In genomic region chr2:4930704-4931103, GRCh38 we compare ENCODE assay signal across 21 cellular contexts.
A peak's percentile ranks its signal among the peaks of the same experiment; 100 is the strongest.
DNase-seq lines count a peak whose midpoint lies in the region; ATAC-seq and TF ChIP-seq lines count a peak whose summit lies in the region.
"Had no signal": no experiment of that assay in that cellular context is flagged by ENCODE, and none has a peak within 500 bp of the region (broad histone marks: within the 10 kb centered on the region; RNA-seq: fewer than 3 reads in every experiment).

No MANE protein-coding gene starts in this region.

- H3K9me3 Mint-ChIP-seq in glutamatergic neuron (ENCODE audit: unreplicated experiment), result peaks cover 10% of the 10 kb centered on the region

- H3K4me3 Mint-ChIP-seq in glutamatergic neuron (ENCODE audit: unreplicated experiment), result peak overlapping the region; percentile 68
- H3K4me3 Mint-ChIP-seq: CD4-positive, CD25-positive, alpha-beta regulatory T cell; GM23338 had no signal

- DNase-seq in DMS 273 (lab: John Stamatoyannopoulos, UW; ENCODE audit: unreplicated experiment), result peak; percentile 4
- DNase-seq in DMS 273 treated with DMSO at 0.1 percent for 48 hours (lab: John Stamatoyannopoulos, UW), result no peak
- peak; percentile 27 for DNase-seq in NCI-H146 treated with DMSO at 0.1 percent for 48 hours (lab: John Stamatoyannopoulos, UW; ENCODE audit: unreplicated experiment)
- peak; percentile 42 for DNase-seq in NCI-H524 treated with DMSO at 0.1 percent for 48 hours (lab: John Stamatoyannopoulos, UW)
- peak; percentile 75 for DNase-seq in glutamatergic neuron
- DNase-seq in OCI-M1 (lab: John Stamatoyannopoulos, UW), result no peak
- DNase-seq in activated effector memory CD4-positive, alpha-beta T cell treated with Interleukin-2 at 50 U/mL for 16 hours, result no peak
- DNase-seq: CD4-positive, CD25-positive, alpha-beta regulatory T cell; COR-L47; EL; HCEC 1CT; Kasumi-1; MG63; NCI-H1092; NCI-H187 treated with DMSO at 0.1 percent for 48 hours; NK-92 treated with Interleukin-12 subunit alpha and Interleukin-12 subunit beta, amount 100 ng/mL, for 24 hours; Right ventricle myocardium superior; T-helper 1 cell had no signal

- no peaks in the 10 kb centered on the region for H3K36me3 Mint-ChIP-seq in glutamatergic neuron (ENCODE audit: unreplicated experiment)
- H3K36me3 Mint-ChIP-seq: CD4-positive, CD25-positive, alpha-beta regulatory T cell had no signal

- ATAC-seq in HG03457 (IDR thresholded peaks at IDR 0.05; ENCODE audit: unreplicated experiment), result no peak
- ATAC-seq: GM12878, GM23338 had no signal

- H3K27me3 Mint-ChIP-seq in glutamatergic neuron (ENCODE audit: unreplicated experiment), result peaks cover 9% of the 10 kb centered on the region
- H3K27me3 Mint-ChIP-seq: CD4-positive, CD25-positive, alpha-beta regulatory T cell had no signal

- peak overlapping the region; percentile 97 for H3K27ac Mint-ChIP-seq in glutamatergic neuron (ENCODE audit: unreplicated experiment)
- H3K27ac Mint-ChIP-seq: CD4-positive, CD25-positive, alpha-beta regulatory T cell; GM23338 had no signal

- peaks cover 20% of the 10 kb centered on the region for H3K4me1 Mint-ChIP-seq in glutamatergic neuron (ENCODE audit: low read depth, unreplicated experiment)
- H3K4me1 Mint-ChIP-seq: CD4-positive, CD25-positive, alpha-beta regulatory T cell; GM23338 had no signal

- no peak for TF ChIP-seq CTCF in glutamatergic neuron (IDR thresholded peaks at IDR 0.05; ENCODE audit: partially characterized antibody, unreplicated experiment)

Comparison
In these comparisons a context has a peak if more than half of its experiments do, and no peak if none do; other contexts are left out.
1. DNase-seq: peak in DMS 273 (single experiment), NCI-H146 treated with DMSO at 0.1 percent for 48 hours (single experiment), NCI-H524 treated with DMSO at 0.1 percent for 48 hours (single experiment) and glutamatergic neuron (single experiment); none in DMS 273 treated with DMSO at 0.1 percent for 48 hours (single experiment), OCI-M1 (single experiment) and activated effector memory CD4-positive, alpha-beta T cell treated with Interleukin-2 at 50 U/mL for 16 hours (single experiment).